In genomic region chr6:11536795-11537194, GRCh38 we compare ENCODE assay signal across 8 cellular contexts. TPM values are rescaled to one million over a fixed set of nuclear protein-coding genes. Genes with fewer than 3 reads are reported as not detected.
DNase-seq lines count a peak whose midpoint lies in the region; ATAC-seq and TF ChIP-seq lines count a peak whose summit lies in the region.

No MANE protein-coding gene starts in this region.

- H3K4me1 ChIP-seq in prostate gland (replicated peaks), result no peaks in the 10 kb centered on the region

- DNase-seq in stimulated activated CD4-positive, alpha-beta T cell treated with anti-CD3 and anti-CD28 coated beads, Interleukin-4, amount 100 ng/mL, for 1 hour, result peak; percentile 2
- no peak for DNase-seq in stimulated activated CD4-positive, alpha-beta T cell treated with anti-CD3 and anti-CD28 coated beads, Interleukin-1b, Interleukin-23, amount 100 ng/mL, for 48 hours
- DNase-seq in SW480 (ENCODE audit: low spot score) (peak; percentile 5), fibroblast of pulmonary artery (ENCODE audit: low read depth) (no peak), prostate gland (ENCODE audit: low spot score) (no peak)

- ATAC-seq in GM18519 (IDR thresholded peaks at IDR 0.05; ENCODE audit: low FRiP score, unreplicated experiment) (no peak), HG03139 (IDR thresholded peaks at IDR 0.05; ENCODE audit: unreplicated experiment) (no peak), HG03280 (IDR thresholded peaks at IDR 0.05; ENCODE audit: unreplicated experiment) (no peak)

- H3K9me3 ChIP-seq in prostate gland, result no peaks in the 10 kb centered on the region

- TF ChIP-seq CTCF in fibroblast of pulmonary artery (IDR thresholded peaks at IDR 0.05; ENCODE audit: low read length, missing control alignments) (no peak), prostate gland (IDR thresholded peaks at IDR 0.05) (no peak)

- H3K36me3 ChIP-seq in prostate gland, result no peaks in the 10 kb centered on the region

- TF ChIP-seq POLR2A in prostate gland (IDR thresholded peaks at IDR 0.05), result no peak

- peak overlapping the region; percentile 66 to 74 for H3K27ac ChIP-seq in prostate gland

- H3K4me3 ChIP-seq in fibroblast of pulmonary artery (replicated peaks; ENCODE audit: low read depth, low read length), result peak overlapping the region; percentile 53
- H3K4me3 ChIP-seq in prostate gland, result peak overlapping the region; percentile 66 to 91

- intact Hi-C loops in prostate gland (cut with DNase I), result no loop called here

- WGBS in prostate gland, result 4% methylated on average over 12 of the region's 12 CpGs

- H3K27me3 ChIP-seq in prostate gland (replicated peaks; ENCODE audit: insufficient read depth), result no peaks in the 10 kb centered on the region

RNA-seq across cellular contexts. Expression of gene TMEM170B, which starts 0.8 kb away (rescaled TPM):
- 1 to 10 TPM; 2.7 to 5.7 TPM for total RNA-seq in prostate gland

Comparison
In these comparisons a context has a peak if more than half of its experiments do, and no peak if none do; other contexts are left out.
1. DNase-seq: peak in stimulated activated CD4-positive, alpha-beta T cell treated with anti-CD3 and anti-CD28 coated beads, Interleukin-4, amount 100 ng/mL, for 1 hour (single experiment) and SW480 (single experiment); none in stimulated activated CD4-positive, alpha-beta T cell treated with anti-CD3 and anti-CD28 coated beads, Interleukin-1b, Interleukin-23, amount 100 ng/mL, for 48 hours (single experiment), fibroblast of pulmonary artery (single experiment) and prostate gland (single experiment).